Comparison of ENCODE assay signal across 8 cellular contexts in genomic region chr2:32277674-32278475, GRCh38. TPM values are rescaled to one million over a fixed set of nuclear protein-coding genes. Genes with fewer than 3 reads are reported as not detected.
A peak's percentile ranks its signal among the peaks of the same experiment; 100 is the strongest.
DNase-seq lines count a peak whose midpoint lies in the region; ATAC-seq and TF ChIP-seq lines count a peak whose summit lies in the region.

TSS of gene YIPF4 (plus strand) at chr2:32277904. CDS start at chr2:32278156, 252 bp downstream.

- H3K36me3 ChIP-seq in kidney epithelial cell (ENCODE audit: control insufficient read depth, insufficient read depth, low read length), result no peaks in the 10 kb centered on the region

- peaks cover 3% of the 10 kb centered on the region for H3K36me3 Mint-ChIP-seq in chondrocyte (ENCODE audit: low read depth)

- H3K4me3 Mint-ChIP-seq in chondrocyte (ENCODE audit: unreplicated experiment), result peak within 1 kb of the TSS; percentile 87

- DNase-seq in AG20443 (ENCODE audit: low spot score) (peak; percentile 99), NCI-H510A (lab: John Stamatoyannopoulos, UW) (peak; percentile 75), chondrocyte (ENCODE audit: low spot score) (no peak), kidney epithelial cell (ENCODE audit: low read depth) (peak; percentile 75)
- peak; percentile 78 for DNase-seq in activated CD4-positive, alpha-beta T cell treated with anti-CD3 and anti-CD28 coated beads for 1 hour
- DNase-seq in stimulated activated CD4-positive, alpha-beta T cell treated with anti-CD3 and anti-CD28 coated beads, Interleukin-15, amount 100 ng/mL, for 48 hours (ENCODE audit: low read depth in 2 of 2), result peak; percentile 64 to 80

- H3K27me3 Mint-ChIP-seq in chondrocyte (ENCODE audit: low read depth), result no peaks in the 10 kb centered on the region

- no peaks in the 10 kb centered on the region for H3K27me3 ChIP-seq in kidney epithelial cell (ENCODE audit: control insufficient read depth, insufficient read depth, low read length)

- H3K27ac Mint-ChIP-seq in chondrocyte (ENCODE audit: unreplicated experiment), result peak within 1 kb of the TSS; percentile 98

- TF ChIP-seq CTCF in chondrocyte (IDR thresholded peaks at IDR 0.05) (no peak), kidney epithelial cell (IDR thresholded peaks at IDR 0.05; ENCODE audit: insufficient read depth, low read length, poor library complexity, severe bottlenecking) (no peak)

- H3K9me3 Mint-ChIP-seq in chondrocyte (ENCODE audit: low read depth), result no peaks in the 10 kb centered on the region

- H3K4me1 Mint-ChIP-seq in chondrocyte (ENCODE audit: low read depth), result peaks cover 26% of the 10 kb centered on the region

- H3K4me3 ChIP-seq in kidney epithelial cell (ENCODE audit: low read depth, low read length), result peak within 1 kb of the TSS; percentile 93

- ATAC-seq in HG03432 (IDR thresholded peaks at IDR 0.05; ENCODE audit: unreplicated experiment), result peak; percentile 98

- TF ChIP-seq POLR2A in GM19099 (IDR thresholded peaks at IDR 0.05; ENCODE audit: extremely low read depth, insufficient read length, low read depth), result peak; percentile 77

RNA-seq across cellular contexts. Expression of gene YIPF4, which starts in this region (rescaled TPM):
- total RNA-seq in chondrocyte (49.4 to 59.4 TPM (median 56.5 TPM) in 3 replicates), kidney epithelial cell (21.6 and 29.8 TPM in 2 replicates)
